8 cellular contexts compared by ENCODE assay signal in genomic region chr4:13543648-13544555, GRCh38. TPM values are rescaled to one million over a fixed set of nuclear protein-coding genes. Genes with fewer than 3 reads are reported as not detected.
DNase-seq lines count a peak whose midpoint lies in the region; ATAC-seq, FAIRE-seq and TF ChIP-seq lines count a peak whose summit lies in the region.

Gene NKX3-2 (minus strand): TSS chr4:13544508. CDS start chr4:13544414, 94 bp downstream.

- H4K20me1 ChIP-seq in IMR-90 (ENCODE audit: insufficient read depth, low read length) (peaks cover 5% of the 10 kb centered on the region), HepG2 (ENCODE audit: insufficient read depth, low read length) (no peaks in the 10 kb centered on the region)

- peaks cover 2% of the 10 kb centered on the region; the same call in 1 of the 2 replicates for H3K9me1 ChIP-seq in IMR-90 (ENCODE audit: insufficient read depth, low read length)

- H3K79me1 ChIP-seq in IMR-90 (ENCODE audit: low read depth in 1 of 2, low read length in 2 of 2): no peaks in the 10 kb centered on the region

- H2AK5ac ChIP-seq in IMR-90 (ENCODE audit: low read depth, low read length): no peak within 1 kb of the TSS

- in situ Hi-C loops in IMR-90 (cut with MboI; ENCODE audit: low sequenced_read_pairs) (no loop called here), brain microvascular endothelial cell (cut with HindIII; ENCODE audit: low pct_ligation_motif_present, low sequenced_read_pairs) (no loop called here), HepG2 (cut with HindIII; ENCODE audit: extremely low pct_ligation_motif_present, low pct_unique_long_range_greater_than_20kb) (no loop called here)

- intact Hi-C loops in IMR-90 (cut with micrococcal nuclease): loop anchor here (2.0 kb wide), 1 partner anchor 59 kb away; the partner anchor contains the start of gene RAB28
- intact Hi-C loops in HepG2 (cut with micrococcal nuclease; ENCODE audit: unreplicated experiment): loop anchor here (10.0 kb wide), 1 partner anchor 419 kb away; no protein-coding TSS in a partner anchor
- intact Hi-C loops in tibial artery (cut with DNase I; ENCODE audit: low total_unique reads): loop anchor here (10.0 kb wide), 1 partner anchor 819 kb away; no protein-coding TSS in a partner anchor

- POLR2A ChIA-PET in IMR-90 (lab: Charles Lee; ENCODE audit: unreplicated experiment) (interaction anchor here (0.7 kb wide), 1 partner anchor 19 kb away, joined by 4 read pairs; no protein-coding TSS in a partner anchor), HepG2 (lab: Yijun Ruan, JAX) (no interaction called here)

- TF ChIP-seq RAD21 in IMR-90 (IDR thresholded peaks at IDR 0.05; ENCODE audit: low read length) (no peak), HepG2 (CRISPR knock-in tag; IDR thresholded peaks at IDR 0.05) (no peak)

- H3K27ac ChIP-seq in IMR-90 (ENCODE audit: insufficient read depth, low read length): no peak within 1 kb of the TSS
- H3K27ac ChIP-seq in brain microvascular endothelial cell: no peak within 1 kb of the TSS
- H3K27ac ChIP-seq in HepG2 (ENCODE audit: extremely low read length, insufficient read depth, low read length): no peak within 1 kb of the TSS
- H3K27ac ChIP-seq in tibial artery: no peak within 1 kb of the TSS

- no peaks in the 10 kb centered on the region for H3K36me3 ChIP-seq in IMR-90 (ENCODE audit: control insufficient read depth, insufficient read depth, low read length)
- no peaks in the 10 kb centered on the region for H3K36me3 ChIP-seq in brain microvascular endothelial cell (replicated peaks)
- H3K36me3 ChIP-seq in HepG2 (replicated peaks in 1 of 2; ENCODE audit: control insufficient read depth in 1 of 2, insufficient read depth in 2 of 2, low read length in 2 of 2): no peaks in the 10 kb centered on the region
- H3K36me3 ChIP-seq in tibial artery: no peaks in the 10 kb centered on the region

- dilution Hi-C loops in IMR-90 (cut with HindIII; ENCODE audit: low sequenced_read_pairs, unreplicated experiment): no loop called here

- peak within 1 kb of the TSS; percentile 58 for H3K4me3 ChIP-seq in IMR-90 (ENCODE audit: insufficient read depth, low read depth, low read length)
- H3K4me3 ChIP-seq in brain microvascular endothelial cell (ENCODE audit: low read depth, low read length): peak within 1 kb of the TSS; percentile 56
- H3K4me3 ChIP-seq in HepG2 (replicated peaks in 1 of 3; ENCODE audit: insufficient read depth in 1 of 3, low read depth in 2 of 3, low read length in 3 of 3): peak within 1 kb of the TSS; percentile 64 to 71 (median 65)
- peak within 1 kb of the TSS; percentile 56 to 60 for H3K4me3 ChIP-seq in tibial artery

- TF ChIP-seq POLR2A in IMR-90 (IDR thresholded peaks at IDR 0.05; ENCODE audit: low read depth, low read length) (no peak), HepG2 (IDR thresholded peaks at IDR 0.05; ENCODE audit: insufficient read depth in 1 of 2, low read depth in 2 of 2, low read length in 2 of 2) (no peak)

- H3K9me3 ChIP-seq in IMR-90 (ENCODE audit: control insufficient read depth, insufficient read depth, low read length): peaks cover 16% of the 10 kb centered on the region
- H3K9me3 ChIP-seq in HepG2 (ENCODE audit: low read length): no peaks in the 10 kb centered on the region
- peaks cover 0 to 15% (median 0%) of the 10 kb centered on the region in 3 donors for H3K9me3 ChIP-seq in tibial artery

- H2BK5ac ChIP-seq in IMR-90 (ENCODE audit: low read depth, low read length, poor library complexity, severe bottlenecking): no peak within 1 kb of the TSS

- H3K18ac ChIP-seq in IMR-90 (ENCODE audit: low read depth, low read length): no peak within 1 kb of the TSS

- TF ChIP-seq CTCF in IMR-90 (conservative IDR thresholded peaks at IDR 0.05; ENCODE audit: low read depth, low read length): no peak
- TF ChIP-seq CTCF in brain microvascular endothelial cell (IDR thresholded peaks at IDR 0.05; ENCODE audit: low read depth, low read length, missing control alignments): no peak
- TF ChIP-seq CTCF in HepG2 (CRISPR knock-in tag; IDR thresholded peaks at IDR 0.05): no peak
- no peak for TF ChIP-seq CTCF in tibial artery (IDR thresholded peaks at IDR 0.05)

- no peak within 1 kb of the TSS for H3K23ac ChIP-seq in IMR-90 (ENCODE audit: low read depth, low read length)

- H3K4me1 ChIP-seq in IMR-90 (ENCODE audit: control insufficient read depth, insufficient read depth, low read length): no peaks in the 10 kb centered on the region; the same call in 1 of the 2 replicates
- H3K4me1 ChIP-seq in HepG2 (ENCODE audit: insufficient read depth, low read length): peaks cover 32% of the 10 kb centered on the region
- H3K4me1 ChIP-seq in tibial artery: peaks cover 0 to 54% (median 41%) of the 10 kb centered on the region in 4 donors

- DNase-seq in Daoy (ENCODE audit: low read depth) (peak; percentile 51), IMR-90 (peak; percentile 20), brain microvascular endothelial cell (no peak), HepG2 (ENCODE audit: low spot score) (no peak), tibial artery (no peak), Kasumi-1 (lab: John Stamatoyannopoulos, UW) (no peak), GF-D8 (lab: John Stamatoyannopoulos, UW) (no peak)

- H3K27me3 ChIP-seq in IMR-90 (ENCODE audit: control insufficient read depth, insufficient read depth, low read length): peaks cover 79% of the 10 kb centered on the region
- H3K27me3 ChIP-seq in brain microvascular endothelial cell (replicated peaks): peaks cover 84% of the 10 kb centered on the region
- H3K27me3 ChIP-seq in HepG2 (ENCODE audit: control insufficient read depth in 1 of 2, insufficient read depth in 2 of 2, low read length in 2 of 2): peaks cover 3 to 41% of the 10 kb centered on the region in 2 experiments; a peak in 4 of 5 replicates
- peaks cover 0 to 100% of the 10 kb centered on the region in 2 donors for H3K27me3 ChIP-seq in tibial artery

- BruUV-seq in IMR-90 (replicated peaks; lab: Mats Ljungman, UMichigan): no TSS peak
- no TSS peak for BruUV-seq in HepG2 (replicated peaks; lab: Mats Ljungman, UMichigan)

- ATAC-seq in IMR-90 (ENCODE audit: low read depth): peak; percentile 59
- ATAC-seq in HepG2: peak; percentile 65
- no peak for ATAC-seq in HG03521 (IDR thresholded peaks at IDR 0.05; ENCODE audit: unreplicated experiment)

- no peak within 1 kb of the TSS for H3K9ac ChIP-seq in IMR-90 (ENCODE audit: low read depth, low read length)
- peak within 1 kb of the TSS; percentile 24; the same call in 1 of the 2 replicates for H3K9ac ChIP-seq in HepG2 (ENCODE audit: insufficient read depth, low read depth, low read length)

- no peak within 1 kb of the TSS for H2BK20ac ChIP-seq in IMR-90 (ENCODE audit: low read depth, low read length)

- CTCF ChIA-PET in IMR-90 (lab: Yijun Ruan, JAX): interaction anchor here (0.6 kb wide), 1 partner anchor 34 kb away, joined by 4 read pairs; no protein-coding TSS in a partner anchor
- CTCF ChIA-PET in HepG2 (lab: Yijun Ruan, JAX; ENCODE audit: low intra/inter-chr PET ratio, low total read pairs): no interaction called here

- H3K4me2 ChIP-seq in IMR-90 (ENCODE audit: low read depth, low read length) (peak within 1 kb of the TSS; percentile 100), HepG2 (ENCODE audit: low read depth, low read length) (peak within 1 kb of the TSS; percentile 76)

- H2AK9ac ChIP-seq in IMR-90 (replicated peaks; ENCODE audit: low read depth, low read length, poor library complexity): peak within 1 kb of the TSS; percentile 71

- no peak within 1 kb of the TSS for H4K91ac ChIP-seq in IMR-90 (ENCODE audit: insufficient read depth, low read depth, low read length)

- H2BK15ac ChIP-seq in IMR-90 (ENCODE audit: low read depth, low read length): no peak within 1 kb of the TSS

- TF ChIP-seq EP300 in HepG2 (IDR thresholded peaks at IDR 0.05; ENCODE audit: low read depth in 2 of 2, low read length in 2 of 2) (no peak), HepG2 (CRISPR knock-in tag; IDR thresholded peaks at IDR 0.05; ENCODE audit: borderline replicate concordance) (no peak)

- peak within 1 kb of the TSS; percentile 96 for H2AFZ ChIP-seq in IMR-90 (replicated peaks; ENCODE audit: low read length, poor library complexity)
- H2AFZ ChIP-seq in HepG2 (ENCODE audit: low read length): peak within 1 kb of the TSS; percentile 44

- H3K4ac ChIP-seq in IMR-90 (ENCODE audit: low read depth, low read length): no peak within 1 kb of the TSS

- no peak for FAIRE-seq in HepG2 (lab: Jason Lieb, UNC)

- no peak within 1 kb of the TSS for H4K8ac ChIP-seq in IMR-90 (ENCODE audit: low read depth in 2 of 2, low read length in 2 of 2)

- no peak within 1 kb of the TSS for H3K14ac ChIP-seq in IMR-90 (replicated peaks; ENCODE audit: low read depth, low read length)

- no peak within 1 kb of the TSS for H2BK120ac ChIP-seq in IMR-90 (ENCODE audit: low read depth, low read length)

- H3K79me2 ChIP-seq in HepG2 (ENCODE audit: insufficient read depth, low read length): no peaks in the 10 kb centered on the region

- 5% methylated on average over 52 of the region's 103 CpGs; no CpG with 5 or more reads in 1 of the 2 experiments for WGBS in IMR-90 (ENCODE audit: extremely low coverage in 2 of 2, insufficient read length in 1 of 2), 2 experiments
- WGBS in HepG2 (ENCODE audit: low lambda C conversion rate): 85% methylated on average over 97 of the region's 103 CpGs

- H4K5ac ChIP-seq in IMR-90 (ENCODE audit: low read depth, low read length): no peak within 1 kb of the TSS

- no peak within 1 kb of the TSS for H3K56ac ChIP-seq in IMR-90 (ENCODE audit: extremely low read depth, insufficient read depth, low read length)

RNA-seq across cellular contexts. Expression of gene NKX3-2, which starts in this region (rescaled TPM):
- 0.06 TPM in 1 of 2 replicates, not detected in the other for total RNA-seq in Daoy (2014; rRNA removed; shearing (Covaris generic))
- under 0.01 TPM in 1 of 2 replicates, not detected in the other for total RNA-seq in IMR-90 (2012; rRNA removed)
- polyA plus RNA-seq in IMR-90 (2012; rRNA removed): 0.05 and 0.09 TPM in 2 replicates
- polyA plus RNA-seq in IMR-90 (2012; cell fraction: cytosol; rRNA removed): 0.02 and 0.08 TPM in 2 replicates
- polyA plus RNA-seq in IMR-90 (2012; cell fraction: nucleus; rRNA removed; ENCODE audit: low replicate concordance): 0.17 and 0.25 TPM in 2 replicates
- 0.07 and 0.13 TPM in 2 replicates for total RNA-seq in HepG2 (2016; rRNA removed; fragmentation: Illumina TruSeq; extraction: Trizol)
- not detected in 2 replicates for total RNA-seq in HepG2 (2016; cell fraction: cytosol; rRNA removed; fragmentation: Illumina TruSeq; extraction: Trizol; ENCODE audit: low read depth)
- total RNA-seq in HepG2 (2016; cell fraction: insoluble cytoplasmic fraction; rRNA removed; fragmentation: Illumina TruSeq; extraction: Trizol): 0.22 TPM in 1 of 2 replicates, not detected in the other
- total RNA-seq in HepG2 (2016; cell fraction: membrane; rRNA removed; fragmentation: Illumina TruSeq; extraction: Trizol): 0.06 and 0.07 TPM in 2 replicates
- total RNA-seq in HepG2 (2016; cell fraction: nucleus; rRNA removed; fragmentation: Illumina TruSeq; extraction: Trizol): 0.16 TPM in 1 of 2 replicates, not detected in the other
- polyA plus RNA-seq in HepG2 (2011; rRNA removed): 0.07 and 0.12 TPM in 2 replicates
- 0.05 and 0.08 TPM in 2 replicates for polyA plus RNA-seq in HepG2 (2011; cell fraction: cytosol; rRNA removed)
- 0.29 and 0.33 TPM in 2 replicates for polyA plus RNA-seq in HepG2 (2011; cell fraction: nucleus; rRNA removed)
- polyA plus RNA-seq in HepG2 (2012): 0.04 and 0.07 TPM in 2 replicates
- not detected in 2 replicates for polyA plus RNA-seq in HepG2 (2016; cell fraction: cytosol; fragmentation: Illumina TruSeq; extraction: Trizol; ENCODE audit: low read depth)
- not detected in 2 replicates for polyA plus RNA-seq in HepG2 (2016; cell fraction: insoluble cytoplasmic fraction; fragmentation: Illumina TruSeq; extraction: Trizol; ENCODE audit: low read depth)
- polyA plus RNA-seq in HepG2 (2016; cell fraction: membrane; fragmentation: Illumina TruSeq; extraction: Trizol; ENCODE audit: low read depth): not detected in 2 replicates
- polyA plus RNA-seq in HepG2 (2016; cell fraction: nucleus; fragmentation: Illumina TruSeq; extraction: Trizol; ENCODE audit: insufficient read depth, low read depth): 0.27 TPM in 1 of 2 replicates, not detected in the other
- 0.05 and 0.18 TPM in 2 replicates for polyA minus RNA-seq in HepG2 (2011; rRNA and poly(A)+ RNA removed; ENCODE audit: low replicate concordance)
- polyA minus RNA-seq in HepG2 (2011; cell fraction: cytosol; rRNA and poly(A)+ RNA removed): not detected in 2 replicates
- 0.13 TPM in 1 of 2 replicates, not detected in the other for polyA minus RNA-seq in HepG2 (2011; cell fraction: nucleus; rRNA and poly(A)+ RNA removed)

Comparison
In these comparisons a context has a peak if more than half of its experiments do, and no peak if none do; other contexts are left out.
1. Peak in DNase-seq in Daoy; RNA of the gene not detected or under 1 TPM.
2. Peak in DNase-seq, ATAC-seq, H3K4me3 ChIP-seq and H3K4me2 ChIP-seq in IMR-90; RNA of the gene not detected or under 1 TPM.
3. Peak in ATAC-seq, H3K4me3 ChIP-seq, H3K9ac ChIP-seq and H3K4me2 ChIP-seq in HepG2; RNA of the gene not detected or under 1 TPM.